Comparison of ENCODE assay signal across 7 cellular contexts in the genomic region with DNA sequence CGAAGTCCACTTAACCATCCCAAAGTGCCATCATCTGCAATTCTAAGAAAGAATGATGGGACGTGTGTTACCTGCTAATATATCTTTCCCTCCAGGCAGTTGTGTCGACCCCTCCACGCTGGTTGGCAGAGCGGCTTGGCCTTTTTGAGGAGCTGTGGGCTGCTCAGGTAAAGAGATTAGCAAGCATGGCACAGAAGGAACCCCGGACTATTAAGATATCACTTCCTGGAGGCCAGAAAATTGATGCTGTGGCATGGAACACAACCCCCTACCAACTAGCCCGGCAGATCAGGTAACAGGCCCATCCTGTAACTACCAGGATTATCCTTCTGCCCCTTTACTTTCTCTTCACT. TPM values are rescaled to one million over a fixed set of nuclear protein-coding genes. Genes with fewer than 3 reads are reported as not detected.
A peak's percentile ranks its signal among the peaks of the same experiment; 100 is the strongest.
DNase-seq lines count a peak whose midpoint lies in the region; ATAC-seq and TF ChIP-seq lines count a peak whose summit lies in the region.

No MANE protein-coding gene starts in this region.

- no peak for TF ChIP-seq POLR2A in HCT116 (IDR thresholded peaks at IDR 0.05; ENCODE audit: borderline replicate concordance, extremely low read depth, insufficient read depth, insufficient read length)

- peaks cover 3% of the 10 kb centered on the region for H3K9me3 Mint-ChIP-seq in glutamatergic neuron (ENCODE audit: unreplicated experiment)

- TSS peak; percentile 78 for BruUV-seq in HCT116 (replicated peaks; lab: Mats Ljungman, UMichigan)

- peaks cover 2% of the 10 kb centered on the region for H3K4me1 Mint-ChIP-seq in glutamatergic neuron (ENCODE audit: low read depth, unreplicated experiment)

- TF ChIP-seq RAD21 in HCT116 (IDR thresholded peaks at IDR 0.05; ENCODE audit: low read depth) = no peak

- no peaks in the 10 kb centered on the region for H4K20me1 ChIP-seq in HCT116 (ENCODE audit: insufficient read depth)

- no peaks in the 10 kb centered on the region for H3K9me2 ChIP-seq in HCT116 (ENCODE audit: insufficient read depth)

- peak overlapping the region; percentile 84 to 93 for H3K4me3 ChIP-seq in HCT116 (replicated peaks in 1 of 2; ENCODE audit: low read depth in 1 of 2, low read length in 2 of 2)
- H3K4me3 ChIP-seq in WI38 (ENCODE audit: low read depth, low read length) = peak overlapping the region; percentile 92
- H3K4me3 ChIP-seq in skeletal muscle tissue (ENCODE audit: low read length in 3 of 3) = peak overlapping the region; percentile 88 to 96 (median 88)

- peaks cover 2 to 7% of the 10 kb centered on the region in 2 experiments; a peak in 2 of 4 replicates for H3K4me1 ChIP-seq in HCT116 (ENCODE audit: control insufficient read depth in 1 of 2, insufficient read depth in 2 of 2, low read length in 2 of 2)
- H3K4me1 ChIP-seq in skeletal muscle tissue (ENCODE audit: control insufficient read depth in 3 of 3, insufficient read depth in 3 of 3, low read length in 3 of 3) = peaks cover 6 to 13% (median 7%) of the 10 kb centered on the region in 3 donors

- H3K9ac ChIP-seq in HCT116 (ENCODE audit: low read length) (peak overlapping the region; percentile 84), skeletal muscle tissue (ENCODE audit: low read depth in 1 of 3, low read length in 3 of 3) (peak overlapping the region; percentile 84 to 98 (median 94))

- peak overlapping the region; percentile 92 for H3K27ac Mint-ChIP-seq in glutamatergic neuron (ENCODE audit: unreplicated experiment)

- H3K4me3 Mint-ChIP-seq in glutamatergic neuron (ENCODE audit: unreplicated experiment) = peak overlapping the region; percentile 98

- CTCF ChIA-PET in HCT116 (lab: Charles Lee) = no interaction called here

- H3K27ac ChIP-seq in HCT116 (ENCODE audit: low read depth, low read length) = peak overlapping the region; percentile 48
- H3K27ac ChIP-seq in skeletal muscle tissue (ENCODE audit: low read depth, low read length) = peak overlapping the region; percentile 61

- peaks cover 3% of the 10 kb centered on the region for H3K27me3 Mint-ChIP-seq in glutamatergic neuron (ENCODE audit: unreplicated experiment)

- peaks cover 4% of the 10 kb centered on the region for H3K36me3 Mint-ChIP-seq in glutamatergic neuron (ENCODE audit: unreplicated experiment)

- H3K9me3 ChIP-seq in HCT116 (ENCODE audit: control insufficient read depth in 1 of 2, insufficient read depth in 1 of 2, low read depth in 1 of 2, low read length in 2 of 2) = no peaks in the 10 kb centered on the region
- no peaks in the 10 kb centered on the region for H3K9me3 ChIP-seq in skeletal muscle tissue (ENCODE audit: control insufficient read depth in 3 of 3, low read length in 3 of 3)

- peaks cover 12 to 14% of the 10 kb centered on the region in 2 experiments; a peak in 3 of 4 replicates for H3K36me3 ChIP-seq in HCT116 (ENCODE audit: control insufficient read depth in 1 of 2, insufficient read depth in 2 of 2, low read length in 2 of 2)
- peaks cover 16 to 34% (median 28%) of the 10 kb centered on the region in 3 donors for H3K36me3 ChIP-seq in skeletal muscle tissue (ENCODE audit: control insufficient read depth in 3 of 3, insufficient read depth in 3 of 3, low read length in 3 of 3)

- no peak overlapping the region for H2AFZ ChIP-seq in HCT116 (ENCODE audit: low read depth, low read length, poor library complexity, severe bottlenecking)

- no peak for ATAC-seq in HCT116
- no peak for ATAC-seq in HG03139 (IDR thresholded peaks at IDR 0.05; ENCODE audit: unreplicated experiment)
- no peak for ATAC-seq in HG03175 (IDR thresholded peaks at IDR 0.05; ENCODE audit: unreplicated experiment)

- POLR2A ChIA-PET in HCT116 (lab: Charles Lee) = no interaction called here

- intact Hi-C loops in HCT116 (cut with micrococcal nuclease) = no loop called here

- peaks cover 10% of the 10 kb centered on the region for H3K79me2 ChIP-seq in HCT116 (ENCODE audit: insufficient read depth, low read length)

- DNase-seq in HCT116 (ENCODE audit: low read depth, low spot score) = no peak
- DNase-seq in glutamatergic neuron = no peak
- DNase-seq in kidney glomerular epithelial cell (lab: John Stamatoyannopoulos, UW) = no peak

- RAD21 ChIA-PET in HCT116 (lab: Charles Lee; ENCODE audit: low non-redundant PET in 1 of 2, low total read pairs in 2 of 2, uncharacterized antibody in 2 of 2, unreplicated experiment in 2 of 2) = no interaction called here

- peak overlapping the region; percentile 86 for H3K4me2 ChIP-seq in HCT116 (ENCODE audit: low read length)

- H3K27me3 ChIP-seq in HCT116 (ENCODE audit: insufficient read depth, low read length) = no peaks in the 10 kb centered on the region
- no peaks in the 10 kb centered on the region for H3K27me3 ChIP-seq in skeletal muscle tissue (ENCODE audit: control insufficient read depth in 3 of 3, insufficient read depth in 3 of 3, low read length in 3 of 3)

- no peak for TF ChIP-seq CTCF in HCT116 (IDR thresholded peaks at IDR 0.05 in 2 of 3, conservative IDR thresholded peaks at IDR 0.05 in 1 of 3; ENCODE audit: borderline replicate concordance in 1 of 3, insufficient read depth in 1 of 3, low read depth in 2 of 3, low read length in 2 of 3)
- no peak for TF ChIP-seq CTCF in WI38 (IDR thresholded peaks at IDR 0.05; ENCODE audit: low read depth, low read length)
- TF ChIP-seq CTCF in glutamatergic neuron (IDR thresholded peaks at IDR 0.05; ENCODE audit: partially characterized antibody, unreplicated experiment) = no peak

TF ChIP-seq in HCT116, 20 proteins besides CTCF, POLR2A, EP300 and RAD21:
- TF ChIP-seq MAX (IDR thresholded peaks at IDR 0.05) = no peak
- TF ChIP-seq CEBPB (IDR thresholded peaks at IDR 0.05; ENCODE audit: low read depth) = no peak
- TF ChIP-seq, protein P1, sequence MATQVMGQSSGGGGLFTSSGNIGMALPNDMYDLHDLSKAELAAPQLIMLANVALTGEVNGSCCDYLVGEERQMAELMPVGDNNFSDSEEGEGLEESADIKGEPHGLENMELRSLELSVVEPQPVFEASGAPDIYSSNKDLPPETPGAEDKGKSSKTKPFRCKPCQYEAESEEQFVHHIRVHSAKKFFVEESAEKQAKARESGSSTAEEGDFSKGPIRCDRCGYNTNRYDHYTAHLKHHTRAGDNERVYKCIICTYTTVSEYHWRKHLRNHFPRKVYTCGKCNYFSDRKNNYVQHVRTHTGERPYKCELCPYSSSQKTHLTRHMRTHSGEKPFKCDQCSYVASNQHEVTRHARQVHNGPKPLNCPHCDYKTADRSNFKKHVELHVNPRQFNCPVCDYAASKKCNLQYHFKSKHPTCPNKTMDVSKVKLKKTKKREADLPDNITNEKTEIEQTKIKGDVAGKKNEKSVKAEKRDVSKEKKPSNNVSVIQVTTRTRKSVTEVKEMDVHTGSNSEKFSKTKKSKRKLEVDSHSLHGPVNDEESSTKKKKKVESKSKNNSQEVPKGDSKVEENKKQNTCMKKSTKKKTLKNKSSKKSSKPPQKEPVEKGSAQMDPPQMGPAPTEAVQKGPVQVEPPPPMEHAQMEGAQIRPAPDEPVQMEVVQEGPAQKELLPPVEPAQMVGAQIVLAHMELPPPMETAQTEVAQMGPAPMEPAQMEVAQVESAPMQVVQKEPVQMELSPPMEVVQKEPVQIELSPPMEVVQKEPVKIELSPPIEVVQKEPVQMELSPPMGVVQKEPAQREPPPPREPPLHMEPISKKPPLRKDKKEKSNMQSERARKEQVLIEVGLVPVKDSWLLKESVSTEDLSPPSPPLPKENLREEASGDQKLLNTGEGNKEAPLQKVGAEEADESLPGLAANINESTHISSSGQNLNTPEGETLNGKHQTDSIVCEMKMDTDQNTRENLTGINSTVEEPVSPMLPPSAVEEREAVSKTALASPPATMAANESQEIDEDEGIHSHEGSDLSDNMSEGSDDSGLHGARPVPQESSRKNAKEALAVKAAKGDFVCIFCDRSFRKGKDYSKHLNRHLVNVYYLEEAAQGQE (IDR thresholded peaks at IDR 0.05; ENCODE audit: low read depth) = no peak
- TF ChIP-seq EZH2phosphoT487 (IDR thresholded peaks at IDR 0.05; ENCODE audit: borderline replicate concordance) = no peak
- TF ChIP-seq CBX3 (IDR thresholded peaks at IDR 0.05; ENCODE audit: low read depth) = no peak
- TF ChIP-seq ELF1 (IDR thresholded peaks at IDR 0.05; ENCODE audit: borderline replicate concordance, low read depth) = no peak
- no peak for TF ChIP-seq FOSL1 (IDR thresholded peaks at IDR 0.05; ENCODE audit: low read depth)
- TF ChIP-seq, protein P2, sequence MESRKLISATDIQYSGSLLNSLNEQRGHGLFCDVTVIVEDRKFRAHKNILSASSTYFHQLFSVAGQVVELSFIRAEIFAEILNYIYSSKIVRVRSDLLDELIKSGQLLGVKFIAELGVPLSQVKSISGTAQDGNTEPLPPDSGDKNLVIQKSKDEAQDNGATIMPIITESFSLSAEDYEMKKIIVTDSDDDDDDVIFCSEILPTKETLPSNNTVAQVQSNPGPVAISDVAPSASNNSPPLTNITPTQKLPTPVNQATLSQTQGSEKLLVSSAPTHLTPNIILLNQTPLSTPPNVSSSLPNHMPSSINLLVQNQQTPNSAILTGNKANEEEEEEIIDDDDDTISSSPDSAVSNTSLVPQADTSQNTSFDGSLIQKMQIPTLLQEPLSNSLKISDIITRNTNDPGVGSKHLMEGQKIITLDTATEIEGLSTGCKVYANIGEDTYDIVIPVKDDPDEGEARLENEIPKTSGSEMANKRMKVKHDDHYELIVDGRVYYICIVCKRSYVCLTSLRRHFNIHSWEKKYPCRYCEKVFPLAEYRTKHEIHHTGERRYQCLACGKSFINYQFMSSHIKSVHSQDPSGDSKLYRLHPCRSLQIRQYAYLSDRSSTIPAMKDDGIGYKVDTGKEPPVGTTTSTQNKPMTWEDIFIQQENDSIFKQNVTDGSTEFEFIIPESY (IDR thresholded peaks at IDR 0.05; ENCODE audit: extremely low read depth, insufficient replicate concordance, low read length) = no peak
- TF ChIP-seq YY1 (IDR thresholded peaks at IDR 0.05; ENCODE audit: extremely low read depth, insufficient replicate concordance, low read depth, low read length) = no peak
- no peak for TF ChIP-seq ZFX (IDR thresholded peaks at IDR 0.05)
- no peak for TF ChIP-seq SP1 (IDR thresholded peaks at IDR 0.05; ENCODE audit: low read depth)
- no peak for TF ChIP-seq SIN3A (IDR thresholded peaks at IDR 0.05; ENCODE audit: low read depth)

RNA-seq across cellular contexts. Expression of gene TARS2, which starts 0.5 kb away (rescaled TPM):
- total RNA-seq in HCT116 (2021; ENCODE audit: unreplicated experiment) = 23.2 TPM
- polyA plus RNA-seq in HCT116 (2012) = 17.2 and 19.4 TPM in 2 replicates
- 38.7 TPM for total RNA-seq in glutamatergic neuron (ENCODE audit: unreplicated experiment)
- total RNA-seq in skeletal muscle tissue = 21.4 TPM

RNA-seq across cellular contexts. Expression of gene ECM1, which starts 20.2 kb away (rescaled TPM):
- 2.0 TPM for total RNA-seq in HCT116 (2021; ENCODE audit: unreplicated experiment)
- 2.9 and 3.6 TPM in 2 replicates for polyA plus RNA-seq in HCT116 (2012)
- 2.8 TPM for total RNA-seq in glutamatergic neuron (ENCODE audit: unreplicated experiment)
- total RNA-seq in skeletal muscle tissue = 0.52 TPM

RNA-seq across cellular contexts. Expression of gene FALEC, which starts 27.8 kb away (rescaled TPM):
- total RNA-seq in HCT116 (2021; ENCODE audit: unreplicated experiment) (0.59 TPM), glutamatergic neuron (ENCODE audit: unreplicated experiment) (not detected), skeletal muscle tissue (not detected)
- not detected in 2 replicates for polyA plus RNA-seq in HCT116 (2012)
